In the genomic region with DNA sequence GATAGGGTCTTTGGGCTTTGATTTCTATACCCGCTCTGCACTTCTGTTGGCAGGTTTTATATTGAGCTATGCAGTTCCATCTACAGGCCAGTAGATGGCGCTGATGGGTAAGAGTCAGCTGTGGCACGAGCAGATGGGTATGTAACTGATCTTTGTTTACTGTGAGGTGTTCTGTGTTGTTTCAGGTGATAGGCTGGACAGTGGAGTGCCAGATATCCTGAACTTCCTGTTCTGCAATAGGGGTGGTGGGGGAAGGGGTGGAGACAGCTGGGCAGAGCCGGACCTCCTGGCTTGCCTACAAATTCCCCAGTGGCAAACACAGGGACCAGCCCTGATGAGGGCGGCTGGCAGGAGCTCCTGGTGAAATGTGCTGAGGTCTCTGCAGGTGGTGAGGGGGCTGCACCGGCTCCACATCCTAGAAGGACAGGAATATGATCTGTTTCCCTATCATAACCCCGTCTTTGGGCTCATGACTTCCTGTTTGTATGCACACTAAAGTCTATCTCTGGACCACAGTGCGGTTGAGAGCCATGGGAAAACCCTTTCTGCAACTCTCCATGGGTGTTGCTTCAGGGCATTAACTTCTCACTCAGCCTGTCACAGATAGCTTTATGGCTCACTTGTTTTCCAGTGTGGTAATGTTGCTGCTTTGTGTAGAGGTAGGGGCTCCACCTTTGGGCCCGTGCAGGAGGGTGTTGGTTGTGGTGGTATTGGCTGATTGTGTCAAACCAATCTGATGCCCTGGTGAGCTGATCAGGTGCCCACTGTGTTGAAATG, we compare ENCODE assay signal across 8 cellular contexts. TPM values are rescaled to one million over a fixed set of nuclear protein-coding genes. Genes with fewer than 3 reads are reported as not detected.
DNase-seq lines count a peak whose midpoint lies in the region; ATAC-seq and TF ChIP-seq lines count a peak whose summit lies in the region.

No MANE protein-coding gene starts in this region.

- H3K36me3 ChIP-seq in GM23248 (ENCODE audit: low read depth), result no peaks in the 10 kb centered on the region
- H3K36me3 ChIP-seq in RWPE2 (ENCODE audit: low read depth), result no peaks in the 10 kb centered on the region

- no peaks in the 10 kb centered on the region for H3K27me3 ChIP-seq in GM23248 (replicated peaks; ENCODE audit: insufficient read depth)
- peaks cover 4% of the 10 kb centered on the region for H3K27me3 ChIP-seq in RWPE2 (ENCODE audit: insufficient read depth, poor library complexity, severe bottlenecking)

- H3K79me2 ChIP-seq in GM23248 (ENCODE audit: insufficient read depth), result no peaks in the 10 kb centered on the region

- H3F3A ChIP-seq in GM23248 (ENCODE audit: insufficient read depth), result no peaks in the 10 kb centered on the region

- peak; percentile 99 for TF ChIP-seq CTCF in RWPE2 (IDR thresholded peaks at IDR 0.05; ENCODE audit: poor library complexity, severe bottlenecking)

- no peaks in the 10 kb centered on the region for H3K9me2 ChIP-seq in GM23248 (ENCODE audit: insufficient read depth)

- no peak overlapping the region for H3K9ac ChIP-seq in GM23248

- in situ Hi-C loops in G401 (cut with HindIII; ENCODE audit: low sequenced_read_pairs), result no loop called here
- in situ Hi-C loops in GM23248 (cut with MboI), result no loop called here

- WGBS in GM23248 (ENCODE audit: low coverage in 1 of 2, low lambda C conversion rate in 2 of 2, missing lambda C conversion rate in 2 of 2), 2 experiments, result 20 to 28% methylated on average over 8 to 9 of the region's 9 CpGs

- peak; percentile 74 for DNase-seq in G401 (ENCODE audit: low spot score)
- peak; percentile 60 for DNase-seq in GM23248
- DNase-seq in LoVo (ENCODE audit: low spot score), result peak; percentile 78
- peak; percentile 64 for DNase-seq in RWPE2 (ENCODE audit: low spot score)
- peak; percentile 27 for DNase-seq in activated naive CD4-positive, alpha-beta T cell treated with anti-CD3 and anti-CD28 coated beads, Interleukin-2, amount 50 U/mL, for 16 hours
- peak; percentile 31 for DNase-seq in left cardiac atrium
- DNase-seq in retina, result peak; percentile 57
- no peak for DNase-seq in 8988T

- H2AFZ ChIP-seq in GM23248, result peak overlapping the region; percentile 54; the same call in 1 of the 2 replicates

- H3K27ac ChIP-seq in GM23248 (no peak overlapping the region), RWPE2 (ENCODE audit: poor library complexity, severe bottlenecking) (no peak overlapping the region)

- H4K20me1 ChIP-seq in GM23248 (ENCODE audit: insufficient read depth), result no peaks in the 10 kb centered on the region

- intact Hi-C loops in left cardiac atrium (cut with DNase I), result loop anchor here in 1 of 2 donors (10.0 kb wide), 1 partner anchor 254 kb away; no protein-coding TSS in a partner anchor

- H3K9me3 ChIP-seq in GM23248 (ENCODE audit: low read depth) (no peaks in the 10 kb centered on the region), RWPE2 (ENCODE audit: severe bottlenecking) (no peaks in the 10 kb centered on the region)

- no peak overlapping the region for H3K4me3 ChIP-seq in GM23248
- no peak overlapping the region for H3K4me3 ChIP-seq in RWPE2 (ENCODE audit: severe bottlenecking)

- ATAC-seq in RWPE2 (ENCODE audit: low read depth) (peak; percentile 82), left cardiac atrium (peak; percentile 76 to 84)

- no peak overlapping the region for H3K4me2 ChIP-seq in GM23248 (ENCODE audit: unreplicated experiment)

- no peaks in the 10 kb centered on the region for H3K4me1 ChIP-seq in GM23248 (ENCODE audit: insufficient read depth)
- H3K4me1 ChIP-seq in RWPE2 (ENCODE audit: insufficient read depth, poor library complexity, severe bottlenecking), result no peaks in the 10 kb centered on the region

RNA-seq across cellular contexts. Expression of gene FAM98B, which starts 13.4 kb away (rescaled TPM):
- total RNA-seq in G401 (2014; rRNA removed; shearing (Covaris generic)), result 5.9 and 37.9 TPM in 2 replicates
- 4.2 and 4.7 TPM in 2 replicates for total RNA-seq in GM23248 (2014; rRNA removed; shearing (Covaris generic))
- polyA plus RNA-seq in GM23248 (2016; fragmentation: Nextera tagmentation; extraction: Ambion mirVana), result 1.7 and 1.8 TPM in 2 replicates
- total RNA-seq in left cardiac atrium, result 10 to 100 TPM; 16.1 to 25.0 TPM
